12 cellular contexts compared by ENCODE assay signal in genomic region chr1:168864266-168864665, GRCh38.
"Had no signal": no experiment of that assay in that cellular context is flagged by ENCODE, and none has a peak within 500 bp of the region (broad histone marks: within the 10 kb centered on the region; RNA-seq: fewer than 3 reads in every experiment).

No MANE protein-coding gene starts in this region.

- H3K36me3 ChIP-seq: esophagus muscularis mucosa, spleen, upper lobe of left lung had no signal

- ATAC-seq: activated CD4-positive, alpha-beta T cell treated with anti-CD3 and anti-CD28 coated beads for 36 hours; activated CD8-positive, alpha-beta T cell treated with anti-CD3 and anti-CD28 coated beads for 36 hours; stimulated activated naive B cell treated with anti-CD40 and anti-IgM and Interleukin-4, amounts not matched to agents 10 μg/mL and 1 μg/mL and 100 μg/mL, for 72 hours had no signal

- H3K27me3 ChIP-seq: esophagus muscularis mucosa, spleen, upper lobe of left lung had no signal

- H3K27ac ChIP-seq: parathyroid adenoma, spleen, upper lobe of left lung had no signal

- H3K9ac ChIP-seq: parathyroid adenoma had no signal

- DNase-seq: activated CD4-positive, alpha-beta T cell treated with anti-CD3 and anti-CD28 coated beads for 36 hours; activated CD8-positive, alpha-beta memory T cell treated with anti-CD3 and anti-CD28 coated beads, Interleukin-2, amount 50 U/mL, for 48 hours; activated CD8-positive, alpha-beta T cell treated with anti-CD3 and anti-CD28 coated beads for 36 hours; activated naive CD8-positive, alpha-beta T cell treated with anti-CD3 and anti-CD28 coated beads, Interleukin-2, amount 10 ng/mL, durations not matched to agents 7 days and 5 days; anterior cingulate cortex; spleen; stimulated activated CD4-positive, alpha-beta T cell treated with anti-CD3 and anti-CD28 coated beads, Interleukin-1b, Interleukin-23, amount 100 ng/mL, for 48 hours; stimulated activated naive B cell treated with anti-CD40 and anti-IgM and Interleukin-4, amounts not matched to agents 10 μg/mL and 1 μg/mL and 100 μg/mL, for 72 hours; upper lobe of left lung had no signal

- H3K36me3 Mint-ChIP-seq: memory B cell; stimulated activated naive B cell treated with anti-CD40 and anti-IgM and Interleukin-4, amounts not matched to agents 10 μg/mL and 1 μg/mL and 100 μg/mL, for 72 hours had no signal

- H3K4me1 Mint-ChIP-seq: activated CD4-positive, alpha-beta T cell treated with anti-CD3 and anti-CD28 coated beads for 36 hours; memory B cell; stimulated activated naive B cell treated with anti-CD40 and anti-IgM and Interleukin-4, amounts not matched to agents 10 μg/mL and 1 μg/mL and 100 μg/mL, for 72 hours had no signal

- H3K27me3 Mint-ChIP-seq: activated CD8-positive, alpha-beta T cell treated with anti-CD3 and anti-CD28 coated beads for 36 hours; activated naive CD8-positive, alpha-beta T cell treated with anti-CD3 and anti-CD28 coated beads, Interleukin-2, amount 10 ng/mL, durations not matched to agents 7 days and 5 days; memory B cell had no signal

- H3K4me3 Mint-ChIP-seq: activated CD4-positive, alpha-beta T cell treated with anti-CD3 and anti-CD28 coated beads for 36 hours; activated CD8-positive, alpha-beta T cell treated with anti-CD3 and anti-CD28 coated beads for 36 hours; activated naive CD8-positive, alpha-beta T cell treated with anti-CD3 and anti-CD28 coated beads, Interleukin-2, amount 10 ng/mL, durations not matched to agents 7 days and 5 days; memory B cell; stimulated activated naive B cell treated with anti-CD40 and anti-IgM and Interleukin-4, amounts not matched to agents 10 μg/mL and 1 μg/mL and 100 μg/mL, for 72 hours had no signal

- H3K27ac Mint-ChIP-seq: activated CD4-positive, alpha-beta T cell treated with anti-CD3 and anti-CD28 coated beads for 36 hours; activated CD8-positive, alpha-beta T cell treated with anti-CD3 and anti-CD28 coated beads for 36 hours; activated naive CD8-positive, alpha-beta T cell treated with anti-CD3 and anti-CD28 coated beads, Interleukin-2, amount 10 ng/mL, durations not matched to agents 7 days and 5 days; memory B cell; stimulated activated naive B cell treated with anti-CD40 and anti-IgM and Interleukin-4, amounts not matched to agents 10 μg/mL and 1 μg/mL and 100 μg/mL, for 72 hours had no signal

- H3K4me1 ChIP-seq: spleen had no signal

- H3K4me3 ChIP-seq: esophagus muscularis mucosa, spleen, upper lobe of left lung had no signal
